Comparison of ENCODE assay signal across 10 cellular contexts in genomic region chr9:126612329-126612812, GRCh38. TPM values are rescaled to one million over a fixed set of nuclear protein-coding genes. Genes with fewer than 3 reads are reported as not detected.
DNase-seq lines count a peak whose midpoint lies in the region; ATAC-seq and TF ChIP-seq lines count a peak whose summit lies in the region.
"Had no signal": no experiment of that assay in that cellular context is flagged by ENCODE, and none has a peak within 500 bp of the region (broad histone marks: within the 10 kb centered on the region; RNA-seq: fewer than 3 reads in every experiment).

No MANE protein-coding gene starts in this region.

- CTCF ChIA-PET in activated naive CD4-positive, alpha-beta T cell treated with anti-CD3 and anti-CD28 coated beads for 36 hours (lab: Charles Lee): interaction anchor here (0.5 to 1.0 kb wide), 2 partner anchors 94 to 164 kb away, joined by 3 read pairs; no protein-coding TSS in a partner anchor

- H3K27ac ChIP-seq in left lung: no peak overlapping the region
- H3K27ac ChIP-seq: prostate gland had no signal

- TF ChIP-seq CTCF in left lung (IDR thresholded peaks at IDR 0.05): no peak
- TF ChIP-seq CTCF in type B pancreatic cell (conservative IDR thresholded peaks at IDR 0.05): no peak

- no peak overlapping the region for H3K27ac Mint-ChIP-seq in activated naive CD4-positive, alpha-beta T cell treated with anti-CD3 and anti-CD28 coated beads for 36 hours
- H3K27ac Mint-ChIP-seq in activated T-helper 2 cell treated with anti-CD3 and anti-CD28 coated beads, Interferon-gamma antibody, Interleukin-2, Interleukin-4, amounts not matched to agents 10 μg/mL and 5 μg/mL and 100 μg/mL, durations not matched to agents 14 hours and 24 hours and 36 hours: peak overlapping the region; percentile 22
- peak overlapping the region; percentile 72 for H3K27ac Mint-ChIP-seq in type B pancreatic cell

- no peak for DNase-seq in activated naive CD4-positive, alpha-beta T cell treated with anti-CD3 and anti-CD28 coated beads for 36 hours
- DNase-seq in activated naive CD4-positive, alpha-beta T cell treated with anti-CD3 and anti-CD28 coated beads, Interleukin-2, amount 50 U/mL, for 16 hours: no peak
- DNase-seq in activated T-helper 2 cell treated with anti-CD3 and anti-CD28 coated beads, Interferon-gamma antibody, Interleukin-2, Interleukin-4, amounts not matched to agents 10 μg/mL and 5 μg/mL and 100 μg/mL, durations not matched to agents 14 hours and 24 hours and 36 hours (ENCODE audit: low spot score): no peak
- DNase-seq in left lung (peak in 1 of 2 donors; percentile 72), type B pancreatic cell (ENCODE audit: extremely low spot score, unreplicated experiment) (no peak), pons (ENCODE audit: low spot score) (no peak), NCI-H1436 treated with DMSO at 0.1 percent for 48 hours (lab: John Stamatoyannopoulos, UW) (no peak)
- DNase-seq: foreskin melanocyte had no signal

- intact Hi-C loops in activated naive CD4-positive, alpha-beta T cell treated with anti-CD3 and anti-CD28 coated beads for 36 hours (cut with micrococcal nuclease): no loop called here
- intact Hi-C loops in activated T-helper 2 cell treated with anti-CD3 and anti-CD28 coated beads, Interferon-gamma antibody, Interleukin-2, Interleukin-4, amounts not matched to agents 10 μg/mL and 5 μg/mL and 100 μg/mL, durations not matched to agents 14 hours and 24 hours and 36 hours (cut with micrococcal nuclease): loop anchor here (5.0 kb wide), 1 partner anchor 170 kb away; no protein-coding TSS in a partner anchor
- intact Hi-C loops in left lung (cut with DNase I): loop anchor here in 1 of 2 donors (10.0 kb wide), 1 partner anchor 172 kb away; no protein-coding TSS in a partner anchor

- no peaks in the 10 kb centered on the region for H3K9me3 ChIP-seq in left lung
- H3K9me3 ChIP-seq: prostate gland had no signal

- peaks cover 22% of the 10 kb centered on the region for H3K4me1 Mint-ChIP-seq in activated naive CD4-positive, alpha-beta T cell treated with anti-CD3 and anti-CD28 coated beads for 36 hours (ENCODE audit: low read depth)
- peaks cover 11% of the 10 kb centered on the region for H3K4me1 Mint-ChIP-seq in activated T-helper 2 cell treated with anti-CD3 and anti-CD28 coated beads, Interferon-gamma antibody, Interleukin-2, Interleukin-4, amounts not matched to agents 10 μg/mL and 5 μg/mL and 100 μg/mL, durations not matched to agents 14 hours and 24 hours and 36 hours (ENCODE audit: low read depth)
- H3K4me1 Mint-ChIP-seq in type B pancreatic cell (ENCODE audit: unreplicated experiment): peaks cover 17% of the 10 kb centered on the region

- H3K4me1 ChIP-seq in left lung: peaks cover 5 to 47% of the 10 kb centered on the region in 2 donors

- no peaks in the 10 kb centered on the region for H3K9me3 Mint-ChIP-seq in activated naive CD4-positive, alpha-beta T cell treated with anti-CD3 and anti-CD28 coated beads for 36 hours
- no peaks in the 10 kb centered on the region for H3K9me3 Mint-ChIP-seq in activated T-helper 2 cell treated with anti-CD3 and anti-CD28 coated beads, Interferon-gamma antibody, Interleukin-2, Interleukin-4, amounts not matched to agents 10 μg/mL and 5 μg/mL and 100 μg/mL, durations not matched to agents 14 hours and 24 hours and 36 hours
- H3K9me3 Mint-ChIP-seq in type B pancreatic cell: no peaks in the 10 kb centered on the region

- peak overlapping the region; percentile 5 for H3K4me3 Mint-ChIP-seq in activated naive CD4-positive, alpha-beta T cell treated with anti-CD3 and anti-CD28 coated beads for 36 hours
- H3K4me3 Mint-ChIP-seq in activated T-helper 2 cell treated with anti-CD3 and anti-CD28 coated beads, Interferon-gamma antibody, Interleukin-2, Interleukin-4, amounts not matched to agents 10 μg/mL and 5 μg/mL and 100 μg/mL, durations not matched to agents 14 hours and 24 hours and 36 hours (ENCODE audit: low read depth): no peak overlapping the region
- peak overlapping the region; percentile 88 for H3K4me3 Mint-ChIP-seq in type B pancreatic cell

- peaks cover 76 to 97% of the 10 kb centered on the region in 2 donors for H3K27me3 ChIP-seq in left lung

- H3K27me3 Mint-ChIP-seq in activated naive CD4-positive, alpha-beta T cell treated with anti-CD3 and anti-CD28 coated beads for 36 hours (ENCODE audit: low read depth): peaks cover 69% of the 10 kb centered on the region
- peaks cover 76% of the 10 kb centered on the region for H3K27me3 Mint-ChIP-seq in activated T-helper 2 cell treated with anti-CD3 and anti-CD28 coated beads, Interferon-gamma antibody, Interleukin-2, Interleukin-4, amounts not matched to agents 10 μg/mL and 5 μg/mL and 100 μg/mL, durations not matched to agents 14 hours and 24 hours and 36 hours (ENCODE audit: low read depth)
- H3K27me3 Mint-ChIP-seq in type B pancreatic cell: peaks cover 76% of the 10 kb centered on the region

- H3K36me3 Mint-ChIP-seq in activated naive CD4-positive, alpha-beta T cell treated with anti-CD3 and anti-CD28 coated beads for 36 hours (ENCODE audit: low read depth): no peaks in the 10 kb centered on the region
- H3K36me3 Mint-ChIP-seq in activated T-helper 2 cell treated with anti-CD3 and anti-CD28 coated beads, Interferon-gamma antibody, Interleukin-2, Interleukin-4, amounts not matched to agents 10 μg/mL and 5 μg/mL and 100 μg/mL, durations not matched to agents 14 hours and 24 hours and 36 hours (ENCODE audit: low read depth): no peaks in the 10 kb centered on the region
- H3K36me3 Mint-ChIP-seq in type B pancreatic cell: peaks cover 4% of the 10 kb centered on the region

- H3K4me3 ChIP-seq in left lung: peak overlapping the region in 1 of 2 donors; percentile 21

- peak; percentile 5 for ATAC-seq in left lung
- ATAC-seq in GM18858 (IDR thresholded peaks at IDR 0.05; ENCODE audit: unreplicated experiment): no peak

- no peaks in the 10 kb centered on the region for H3K36me3 ChIP-seq in left lung
- H3K36me3 ChIP-seq: prostate gland had no signal

RNA-seq across cellular contexts. Expression of gene LMX1B, which starts 1.4 kb away (rescaled TPM):
- total RNA-seq in activated naive CD4-positive, alpha-beta T cell treated with anti-CD3 and anti-CD28 coated beads for 36 hours: not detected
- total RNA-seq in activated T-helper 2 cell treated with anti-CD3 and anti-CD28 coated beads, Interferon-gamma antibody, Interleukin-2, Interleukin-4, amounts not matched to agents 10 μg/mL and 5 μg/mL and 100 μg/mL, durations not matched to agents 14 hours and 24 hours and 36 hours: not detected in 2 replicates
- total RNA-seq in left lung (under 1 TPM in 1 of 2 donors, not detected in 1; 0.05 TPM), type B pancreatic cell (ENCODE audit: low replicate concordance) (13.6 and 33.6 TPM in 2 replicates)

Comparison
In these comparisons a context has a peak if more than half of its experiments do, and no peak if none do; other contexts are left out.
1. RNA of gene LMX1B, which starts 1.4 kb away (total RNA-seq): 13.6 to 33.6 TPM in type B pancreatic cell; 0.05 TPM in left lung, not detected in activated naive CD4-positive, alpha-beta T cell treated with anti-CD3 and anti-CD28 coated beads for 36 hours and not detected in activated T-helper 2 cell treated with anti-CD3 and anti-CD28 coated beads, Interferon-gamma antibody, Interleukin-2, Interleukin-4, amounts not matched to agents 10 μg/mL and 5 μg/mL and 100 μg/mL, durations not matched to agents 14 hours and 24 hours and 36 hours; every median in the first group is over 10 times any median in the second.